ENCODE assay signal across 27 cellular contexts in the genomic region with DNA sequence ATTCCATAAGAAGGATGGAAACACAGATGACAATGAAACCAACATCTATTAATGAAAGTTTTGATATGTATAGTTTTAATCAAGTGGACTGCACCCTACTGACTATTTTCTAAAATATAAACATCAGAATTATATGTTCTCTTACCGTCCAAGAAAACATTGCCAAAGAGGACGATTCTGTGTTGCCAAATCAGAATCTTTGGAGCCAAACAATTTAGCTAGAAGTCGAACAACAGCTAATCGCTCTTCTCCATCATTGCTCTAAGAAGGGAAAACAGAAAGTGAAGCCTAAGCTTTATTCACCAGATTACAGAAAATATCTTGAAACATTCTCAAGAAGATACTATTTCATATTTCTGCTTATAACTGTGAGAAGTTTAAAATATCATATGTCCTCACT.
"Had no signal": no experiment of that assay in that cellular context is flagged by ENCODE, and none has a peak within 500 bp of the region (broad histone marks: within the 10 kb centered on the region; RNA-seq: fewer than 3 reads in every experiment).

No MANE protein-coding gene starts in this region.

- DNase-seq: IMR-90; Karpas-422; KG1; MG63; NCI-H1092; NCI-H1105 treated with DMSO at 0.1 percent for 48 hours; NCI-H1417 treated with DMSO at 0.1 percent for 48 hours; NCI-H146; NCI-H1694 treated with DMSO at 0.1 percent for 48 hours; NCI-H1930; NCI-H2081; NCI-H2107; NCI-H2171; NCI-H226; NCI-H446; NCI-H510A; NCI-H524 treated with DMSO at 0.1 percent for 48 hours; NCI-H69; NCI-H774; NK-92 treated with Interleukin-12 subunit alpha and Interleukin-12 subunit beta, amount 100 ng/mL, for 24 hours; OCI-M1; PC-9; Peyer's patch; SHP77 treated with DMSO at 0.1 percent for 48 hours; SJCRH30 had no signal

- H3K4me3 ChIP-seq: MG63, PC-9, Peyer's patch, SJCRH30 had no signal

- ATAC-seq: HepG2, Right ventricle myocardium inferior had no signal

- H3K27ac ChIP-seq: PC-9, Peyer's patch, SJCRH30 had no signal

- H3K9me3 ChIP-seq: MG63, Peyer's patch, SJCRH30 had no signal
